ENCODE assay signal across 18 cellular contexts in genomic region chr2:208819190-208819589, GRCh38.
DNase-seq lines count a peak whose midpoint lies in the region; ATAC-seq and TF ChIP-seq lines count a peak whose summit lies in the region.
"Had no signal": no experiment of that assay in that cellular context is flagged by ENCODE, and none has a peak within 500 bp of the region (broad histone marks: within the 10 kb centered on the region; RNA-seq: fewer than 3 reads in every experiment).

No MANE protein-coding gene starts in this region.

- H3K9me2 ChIP-seq in GM23338 (ENCODE audit: insufficient read depth) = no peaks in the 10 kb centered on the region

- no peak overlapping the region for H3K4me3 Mint-ChIP-seq in GM23338
- no peak overlapping the region for H3K4me3 Mint-ChIP-seq in endothelial cell (ENCODE audit: unreplicated experiment)
- H3K4me3 Mint-ChIP-seq: B cell; CD4-positive, alpha-beta T cell; CD8-positive, alpha-beta T cell had no signal

- peak overlapping the region; percentile 18; the same call in 1 of the 2 replicates for H2AFZ ChIP-seq in GM23338

- H3K4me2 ChIP-seq in GM23338 = no peak overlapping the region
- H3K4me2 ChIP-seq: BLaER1 treated with 17β-estradiol and CSF1 and Interleukin-3, amounts not matched to agents 10 nM and 100 nM had no signal

- H3K27me3 ChIP-seq in GM23338 (ENCODE audit: insufficient read depth) (no peaks in the 10 kb centered on the region), left lung (no peaks in the 10 kb centered on the region), upper lobe of right lung (no peaks in the 10 kb centered on the region)
- H3K27me3 ChIP-seq: BLaER1 treated with 17β-estradiol and CSF1 and Interleukin-3, amounts not matched to agents 10 nM and 100 nM had no signal

- H3F3A ChIP-seq in GM23338 (replicated peaks; ENCODE audit: low read depth) = no peaks in the 10 kb centered on the region

- TF ChIP-seq CTCF in GM23338 (conservative IDR thresholded peaks at IDR 0.05; ENCODE audit: low read depth in 2 of 2) = no peak
- no peak for TF ChIP-seq CTCF in left lung (IDR thresholded peaks at IDR 0.05)
- no peak for TF ChIP-seq CTCF in upper lobe of right lung (IDR thresholded peaks at IDR 0.05)
- no peak for TF ChIP-seq CTCF in endothelial cell (IDR thresholded peaks at IDR 0.05; ENCODE audit: unreplicated experiment)

- peak; percentile 21 for DNase-seq in NCI-H748 (lab: John Stamatoyannopoulos, UW; ENCODE audit: unreplicated experiment)
- DNase-seq in NCI-H748 treated with DMSO at 0.1 percent for 48 hours (lab: John Stamatoyannopoulos, UW) = no peak
- no peak for DNase-seq in GM23338 (ENCODE audit: low spot score)
- DNase-seq in left lung = no peak
- no peak for DNase-seq in upper lobe of right lung
- DNase-seq in endothelial cell (ENCODE audit: low spot score) = no peak
- DNase-seq in Ammon's horn (ENCODE audit: low spot score) = no peak
- DNase-seq: 8988T; ACHN; Caco-2; Calu3; CD4-positive, alpha-beta T cell; CD8-positive, alpha-beta T cell; DMS79 treated with DMSO at 0.1 percent for 48 hours; GF-D8 had no signal

- H3K36me3 Mint-ChIP-seq in GM23338 (ENCODE audit: low read depth) = no peaks in the 10 kb centered on the region
- no peaks in the 10 kb centered on the region for H3K36me3 Mint-ChIP-seq in endothelial cell (ENCODE audit: low read depth, unreplicated experiment)
- H3K36me3 Mint-ChIP-seq: CD8-positive, alpha-beta T cell had no signal

- H3K9me3 Mint-ChIP-seq in GM23338 = no peaks in the 10 kb centered on the region
- no peaks in the 10 kb centered on the region for H3K9me3 Mint-ChIP-seq in endothelial cell (ENCODE audit: unreplicated experiment)

- no peak overlapping the region for H3K27ac ChIP-seq in GM23338 (ENCODE audit: low read depth)
- H3K27ac ChIP-seq in left lung = no peak overlapping the region
- no peak overlapping the region for H3K27ac ChIP-seq in upper lobe of right lung
- H3K27ac ChIP-seq: BLaER1 treated with 17β-estradiol and CSF1 and Interleukin-3, amounts not matched to agents 10 nM and 100 nM; C4-2B had no signal

- H3K4me1 ChIP-seq in GM23338 (ENCODE audit: insufficient read depth) (peaks cover 6% of the 10 kb centered on the region), left lung (no peaks in the 10 kb centered on the region), upper lobe of right lung (no peaks in the 10 kb centered on the region)
- H3K4me1 ChIP-seq: BLaER1 treated with 17β-estradiol and CSF1 and Interleukin-3, amounts not matched to agents 10 nM and 100 nM; Caco-2 had no signal

- H3K4me1 Mint-ChIP-seq in GM23338 (peaks cover 8% of the 10 kb centered on the region; the same call in 2 of the 3 replicates), endothelial cell (ENCODE audit: unreplicated experiment) (peaks cover 5% of the 10 kb centered on the region)
- H3K4me1 Mint-ChIP-seq: B cell had no signal

- no peak for ATAC-seq in GM23338
- peak; percentile 69 for ATAC-seq in left lung
- peak; percentile 60 for ATAC-seq in upper lobe of right lung
- ATAC-seq: CD8-positive, alpha-beta T cell had no signal

- H3K9me3 ChIP-seq in left lung (no peaks in the 10 kb centered on the region), upper lobe of right lung (no peaks in the 10 kb centered on the region)
- H3K9me3 ChIP-seq: BLaER1 treated with 17β-estradiol and CSF1 and Interleukin-3, amounts not matched to agents 10 nM and 100 nM; Caco-2 had no signal

- intact Hi-C loops in left lung (cut with DNase I) = no loop called here
- intact Hi-C loops in upper lobe of right lung (cut with DNase I) = no loop called here

- no peaks in the 10 kb centered on the region for H3K27me3 Mint-ChIP-seq in GM23338 (ENCODE audit: insufficient read depth, low read depth, poor library complexity)
- H3K27me3 Mint-ChIP-seq in endothelial cell (ENCODE audit: unreplicated experiment) = no peaks in the 10 kb centered on the region
- H3K27me3 Mint-ChIP-seq: B cell; CD4-positive, alpha-beta T cell had no signal

- H3K4me3 ChIP-seq in GM23338 = no peak overlapping the region
- no peak overlapping the region for H3K4me3 ChIP-seq in left lung
- no peak overlapping the region for H3K4me3 ChIP-seq in upper lobe of right lung
- H3K4me3 ChIP-seq: BLaER1 treated with 17β-estradiol and CSF1 and Interleukin-3, amounts not matched to agents 10 nM and 100 nM had no signal

- no peaks in the 10 kb centered on the region for H4K20me1 ChIP-seq in GM23338 (replicated peaks; ENCODE audit: insufficient read depth)
- H4K20me1 ChIP-seq: BLaER1 treated with 17β-estradiol and CSF1 and Interleukin-3, amounts not matched to agents 10 nM and 100 nM had no signal

- H3K27ac Mint-ChIP-seq in GM23338 (no peak overlapping the region), endothelial cell (ENCODE audit: unreplicated experiment) (no peak overlapping the region)
- H3K27ac Mint-ChIP-seq: B cell; CD4-positive, alpha-beta T cell; CD8-positive, alpha-beta T cell had no signal

- H3K36me3 ChIP-seq in GM23338 (ENCODE audit: insufficient read depth) (no peaks in the 10 kb centered on the region), left lung (no peaks in the 10 kb centered on the region), upper lobe of right lung (no peaks in the 10 kb centered on the region)
- H3K36me3 ChIP-seq: BLaER1 treated with 17β-estradiol and CSF1 and Interleukin-3, amounts not matched to agents 10 nM and 100 nM had no signal

- no peaks in the 10 kb centered on the region for H3K79me2 ChIP-seq in GM23338 (replicated peaks; ENCODE audit: insufficient read depth)

TF ChIP-seq in GM23338, 12 proteins besides CTCF, POLR2A, EP300 and RAD21 (continues in another document):
- TF ChIP-seq CREB1 (CRISPR knock-in tag; IDR thresholded peaks at IDR 0.05; ENCODE audit: low read depth) (no peak), POLR2AphosphoS5 (IDR thresholded peaks at IDR 0.05; ENCODE audit: low read depth) (no peak), EZH2phosphoT487 (IDR thresholded peaks at IDR 0.05; ENCODE audit: unreplicated experiment) (no peak), ZNF114 (CRISPR knock-in tag; IDR thresholded peaks at IDR 0.05) (no peak), ETS1 (IDR thresholded peaks at IDR 0.05) (no peak), EZH2 (IDR thresholded peaks at IDR 0.05; ENCODE audit: low read depth, unreplicated experiment) (no peak), REST (IDR thresholded peaks at IDR 0.05; ENCODE audit: unreplicated experiment) (no peak), ZNF331 (CRISPR knock-in tag; IDR thresholded peaks at IDR 0.05; ENCODE audit: low read depth) (no peak), NANOG (IDR thresholded peaks at IDR 0.05; ENCODE audit: borderline replicate concordance) (no peak)
